8 cellular contexts compared by ENCODE assay signal in genomic region chr19:4338441-4339350, GRCh38. TPM values are rescaled to one million over a fixed set of nuclear protein-coding genes. Genes with fewer than 3 reads are reported as not detected.
DNase-seq lines count a peak whose midpoint lies in the region; ATAC-seq and TF ChIP-seq lines count a peak whose summit lies in the region.

TSS of gene STAP2 (minus strand) at chr19:4338827. CDS start at chr19:4338753, 74 bp downstream.

- ATAC-seq in heart right ventricle (no peak), gastrocnemius medialis (no peak), HG02973 (IDR thresholded peaks at IDR 0.05; ENCODE audit: unreplicated experiment) (no peak)

- no peak for TF ChIP-seq CTCF in heart right ventricle (IDR thresholded peaks at IDR 0.05)
- TF ChIP-seq CTCF in gastrocnemius medialis (IDR thresholded peaks at IDR 0.05 in 4 of 5, conservative IDR thresholded peaks at IDR 0.05 in 1 of 5): no peak

- no peaks in the 10 kb centered on the region for H3K27me3 Mint-ChIP-seq in activated naive CD4-positive, alpha-beta T cell treated with anti-CD3 and anti-CD28 coated beads, Interleukin-2, amount 10 ng/mL, durations not matched to agents 7 days and 5 days

- in situ Hi-C loops in gastrocnemius medialis (cut with MboI; ENCODE audit: low sequenced_read_pairs in 4 of 4): no loop called here

- H3K4me1 ChIP-seq in heart right ventricle (peaks cover 3 to 25% (median 20%) of the 10 kb centered on the region in 9 donors), gastrocnemius medialis (peaks cover 3 to 9% of the 10 kb centered on the region in 2 donors)

- H3K9me3 ChIP-seq in heart right ventricle (no peaks in the 10 kb centered on the region), gastrocnemius medialis (no peaks in the 10 kb centered on the region)

- H3K27me3 ChIP-seq in heart right ventricle (no peaks in the 10 kb centered on the region), gastrocnemius medialis (no peaks in the 10 kb centered on the region)

- peaks cover 33% of the 10 kb centered on the region for H3K4me1 Mint-ChIP-seq in activated naive CD4-positive, alpha-beta T cell treated with anti-CD3 and anti-CD28 coated beads, Interleukin-2, amount 10 ng/mL, durations not matched to agents 7 days and 5 days

- DNase-seq in AG08396 (ENCODE audit: low spot score) (peak; percentile 8), HPDE6-E6E7 (ENCODE audit: extremely low spot score) (peak; percentile 86), heart right ventricle (no peak), gastrocnemius medialis (no peak), activated gamma-delta T cell treated with Interleukin-2 at 50 U/mL for 16 hours (no peak), NAMALWA (ENCODE audit: low spot score) (no peak)
- peak; percentile 60 for DNase-seq in activated naive CD4-positive, alpha-beta T cell treated with anti-CD3 and anti-CD28 coated beads, Interleukin-2, amount 10 ng/mL, durations not matched to agents 7 days and 5 days

- intact Hi-C loops in heart right ventricle (cut with DNase I) (no loop called here), gastrocnemius medialis (cut with DNase I; ENCODE audit: low total_unique reads) (no loop called here)

- whole genome bisulfite sequencing in heart right ventricle, 2 donors: 48 to 54% methylated on average over 27 of the region's 27 CpGs

- H3K27ac ChIP-seq in heart right ventricle: peak within 1 kb of the TSS in 8 of 10 donors; percentile 33 to 77 (median 62)
- H3K27ac ChIP-seq in gastrocnemius medialis: peak within 1 kb of the TSS in 3 of 4 donors; percentile 39 to 63 (median 40)

- H3K36me3 Mint-ChIP-seq in activated naive CD4-positive, alpha-beta T cell treated with anti-CD3 and anti-CD28 coated beads, Interleukin-2, amount 10 ng/mL, durations not matched to agents 7 days and 5 days: peaks cover 3% of the 10 kb centered on the region

- H3K9me3 Mint-ChIP-seq in activated naive CD4-positive, alpha-beta T cell treated with anti-CD3 and anti-CD28 coated beads, Interleukin-2, amount 10 ng/mL, durations not matched to agents 7 days and 5 days: peaks cover 3% of the 10 kb centered on the region

- peak within 1 kb of the TSS; percentile 21 to 58 (median 48) for H3K4me3 ChIP-seq in heart right ventricle
- peak within 1 kb of the TSS; percentile 44 to 53 (median 50) for H3K4me3 ChIP-seq in gastrocnemius medialis

- CTCF ChIA-PET in activated naive CD4-positive, alpha-beta T cell treated with anti-CD3 and anti-CD28 coated beads, Interleukin-2, amount 10 ng/mL, durations not matched to agents 7 days and 5 days (lab: Charles Lee): interaction anchor here (1.3 kb wide), 1 partner anchor 14 kb away, joined by 4 read pairs; no protein-coding TSS in a partner anchor

- H3K4me3 Mint-ChIP-seq in activated naive CD4-positive, alpha-beta T cell treated with anti-CD3 and anti-CD28 coated beads, Interleukin-2, amount 10 ng/mL, durations not matched to agents 7 days and 5 days: peak within 1 kb of the TSS; percentile 79

- no peaks in the 10 kb centered on the region for H3K36me3 ChIP-seq in heart right ventricle
- H3K36me3 ChIP-seq in gastrocnemius medialis: no peaks in the 10 kb centered on the region

- H3K27ac Mint-ChIP-seq in activated naive CD4-positive, alpha-beta T cell treated with anti-CD3 and anti-CD28 coated beads, Interleukin-2, amount 10 ng/mL, durations not matched to agents 7 days and 5 days: peak within 1 kb of the TSS; percentile 87

- TF ChIP-seq POLR2A in gastrocnemius medialis (IDR thresholded peaks at IDR 0.05): no peak

RNA-seq across cellular contexts. Expression of gene STAP2, which starts in this region (rescaled TPM):
- 1 to 10 TPM in 9 of 10 donors, under 1 TPM in 1; 0.56 to 9.1 (median 2.6) TPM for total RNA-seq in heart right ventricle
- polyA plus RNA-seq in heart right ventricle: 1 to 10 TPM; 2.1 to 2.2 TPM
- 1 to 10 TPM in 2 of 4 donors, under 1 TPM in 1, not detected in 1; 0.94 to 2.1 (median 1.3) TPM for total RNA-seq in gastrocnemius medialis

Comparison
In these comparisons a context has a peak if more than half of its experiments do, and no peak if none do; other contexts are left out.
1. DNase-seq: peak in AG08396 (single experiment), HPDE6-E6E7 (single experiment) and activated naive CD4-positive, alpha-beta T cell treated with anti-CD3 and anti-CD28 coated beads, Interleukin-2, amount 10 ng/mL, durations not matched to agents 7 days and 5 days (single experiment); none in heart right ventricle (0 of 2), gastrocnemius medialis (0 of 2), activated gamma-delta T cell treated with Interleukin-2 at 50 U/mL for 16 hours (single experiment) and NAMALWA (single experiment).